Comparison of ENCODE assay signal across 16 cellular contexts in the genomic region with DNA sequence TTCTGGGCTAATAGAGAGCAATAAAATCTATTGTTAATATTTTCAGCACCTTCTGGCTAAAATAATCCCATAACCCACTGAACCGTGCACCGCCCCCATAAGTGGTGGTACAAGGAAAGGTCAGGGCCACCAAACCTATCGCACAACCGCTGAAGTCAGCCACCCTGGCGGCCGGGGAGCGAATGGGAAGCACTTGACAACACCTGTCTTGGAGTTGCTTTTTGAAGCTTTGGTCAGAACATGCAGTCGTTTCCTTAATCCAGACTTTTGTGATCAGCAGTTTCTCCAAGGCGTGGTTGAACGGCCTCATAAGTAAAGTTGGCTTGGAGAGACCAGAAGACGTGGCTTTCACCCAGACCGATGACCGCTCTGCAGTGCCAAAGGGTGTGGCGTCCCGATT.
"Had no signal": no experiment of that assay in that cellular context is flagged by ENCODE, and none has a peak within 500 bp of the region (broad histone marks: within the 10 kb centered on the region; RNA-seq: fewer than 3 reads in every experiment).

No MANE protein-coding gene starts in this region.

- H3K9me3 Mint-ChIP-seq: activated naive CD8-positive, alpha-beta T cell treated with anti-CD3 and anti-CD28 coated beads, Interleukin-2, amount 10 ng/mL, durations not matched to agents 7 days and 5 days; neural crest cell had no signal

- H3K27me3 Mint-ChIP-seq: activated naive CD8-positive, alpha-beta T cell treated with anti-CD3 and anti-CD28 coated beads, Interleukin-2, amount 10 ng/mL, durations not matched to agents 7 days and 5 days; T-helper 17 cell had no signal

- H3K4me3 Mint-ChIP-seq: activated CD8-positive, alpha-beta T cell treated with anti-CD3 and anti-CD28 coated beads, Interleukin-2, amount 10 ng/mL, durations not matched to agents 7 days and 5 days; activated naive CD8-positive, alpha-beta T cell treated with anti-CD3 and anti-CD28 coated beads, Interleukin-2, amount 10 ng/mL, durations not matched to agents 7 days and 5 days; stimulated activated naive B cell treated with anti-CD40 and anti-IgM and Interleukin-4, amounts not matched to agents 10 μg/mL and 1 μg/mL and 100 μg/mL, for 72 hours had no signal

- H3K36me3 Mint-ChIP-seq: activated naive CD8-positive, alpha-beta T cell treated with anti-CD3 and anti-CD28 coated beads, Interleukin-2, amount 10 ng/mL, durations not matched to agents 7 days and 5 days had no signal

- DNase-seq: activated CD4-positive, alpha-beta T cell treated with anti-CD3 and anti-CD28 coated beads for 4 hours; activated CD8-positive, alpha-beta T cell treated with anti-CD3 and anti-CD28 coated beads, Interleukin-2, amount 10 ng/mL, durations not matched to agents 7 days and 5 days; activated naive CD4-positive, alpha-beta T cell; activated naive CD8-positive, alpha-beta T cell treated with anti-CD3 and anti-CD28 coated beads, Interleukin-2, amount 10 ng/mL, durations not matched to agents 7 days and 5 days; effector CD8-positive, alpha-beta T cell; foreskin melanocyte; left cardiac atrium; midbrain; stimulated activated CD4-positive, alpha-beta T cell treated with anti-CD3 and anti-CD28 coated beads, Interleukin-15, amount 100 ng/mL, for 24 hours; stimulated activated CD4-positive, alpha-beta T cell treated with anti-CD3 and anti-CD28 coated beads, Interleukin-4, amount 100 ng/mL, for 1 hour; stimulated activated naive B cell treated with anti-CD40 and anti-IgM and Interleukin-4, amounts not matched to agents 10 μg/mL and 1 μg/mL and 100 μg/mL, for 72 hours; T-helper 17 cell had no signal

- H3K4me1 ChIP-seq: parathyroid adenoma had no signal

- H3K4me3 ChIP-seq: lung, skin epidermis had no signal

- H3K27ac ChIP-seq: parathyroid adenoma, skin epidermis had no signal

- ATAC-seq: activated CD8-positive, alpha-beta T cell treated with anti-CD3 and anti-CD28 coated beads, Interleukin-2, amount 10 ng/mL, durations not matched to agents 7 days and 5 days; left cardiac atrium; stimulated activated naive B cell treated with anti-CD40 and anti-IgM and Interleukin-4, amounts not matched to agents 10 μg/mL and 1 μg/mL and 100 μg/mL, for 72 hours; T-helper 17 cell had no signal

- H3K27ac Mint-ChIP-seq: activated CD8-positive, alpha-beta T cell treated with anti-CD3 and anti-CD28 coated beads, Interleukin-2, amount 10 ng/mL, durations not matched to agents 7 days and 5 days; activated naive CD8-positive, alpha-beta T cell treated with anti-CD3 and anti-CD28 coated beads, Interleukin-2, amount 10 ng/mL, durations not matched to agents 7 days and 5 days; stimulated activated naive B cell treated with anti-CD40 and anti-IgM and Interleukin-4, amounts not matched to agents 10 μg/mL and 1 μg/mL and 100 μg/mL, for 72 hours had no signal
